Comparison of ENCODE assay signal across 1 cellular context in genomic region chr10:74502963-74503608, GRCh38.
TF ChIP-seq lines count a peak whose summit lies in the region.

No MANE protein-coding gene starts in this region.

TF ChIP-seq in IMR-90, 13 proteins besides CTCF, POLR2A, EP300 and RAD21 (continued from another document):
- no peak for TF ChIP-seq USF2 (IDR thresholded peaks at IDR 0.05; ENCODE audit: low read depth, low read length)
- TF ChIP-seq CEBPB (IDR thresholded peaks at IDR 0.05; ENCODE audit: low read depth, low read length): peak; percentile 40; the same call in 1 of the 2 replicates
